Comparison of ENCODE assay signal across 8 cellular contexts in genomic region chr11:66288138-66288865, GRCh38. TPM values are rescaled to one million over a fixed set of nuclear protein-coding genes. Genes with fewer than 3 reads are reported as not detected.
A peak's percentile ranks its signal among the peaks of the same experiment; 100 is the strongest.
DNase-seq lines count a peak whose midpoint lies in the region; TF ChIP-seq lines count a peak whose summit lies in the region.

No MANE protein-coding gene starts in this region.

- peak overlapping the region; percentile 99 for H3K27ac Mint-ChIP-seq in HFFc6

- H3K27me3 Mint-ChIP-seq in HFFc6 (ENCODE audit: insufficient read depth): peaks cover 13% of the 10 kb centered on the region

- peak overlapping the region; percentile 70 to 92 (median 86) for H3K4me3 ChIP-seq in BLaER1 treated with 17β-estradiol and CSF1 and Interleukin-3, amounts not matched to agents 10 nM and 100 nM
- peak overlapping the region; percentile 73 to 94 for H3K4me3 ChIP-seq in testis

- DNase-seq in HFFc6: no peak
- peak; percentile 21 for DNase-seq in amniotic epithelial cell (ENCODE audit: low read depth)
- peak; percentile 22 for DNase-seq in kidney tubule cell (ENCODE audit: low spot score)
- no peak for DNase-seq in testis
- no peak for DNase-seq in activated CD4-positive, CD25-positive, alpha-beta regulatory T cell (lab: John Stamatoyannopoulos, UW)
- no peak for DNase-seq in NCI-H187 treated with DMSO at 0.1 percent for 48 hours (lab: John Stamatoyannopoulos, UW)
- no peak for DNase-seq in KBM-7

- TF ChIP-seq CTCF in HFFc6 (IDR thresholded peaks at IDR 0.05) (no peak), testis (IDR thresholded peaks at IDR 0.05) (no peak)

- peaks cover 30% of the 10 kb centered on the region for H3K4me1 Mint-ChIP-seq in HFFc6 (ENCODE audit: low read depth)

- H3K4me1 ChIP-seq in BLaER1 treated with 17β-estradiol and CSF1 and Interleukin-3, amounts not matched to agents 10 nM and 100 nM: peaks cover 30 to 45% (median 37%) of the 10 kb centered on the region in 10 experiments
- H3K4me1 ChIP-seq in testis: peaks cover 22% of the 10 kb centered on the region

- intact Hi-C loops in testis (cut with DNase I; ENCODE audit: low total_unique reads): no loop called here

- no peaks in the 10 kb centered on the region for H3K9me3 Mint-ChIP-seq in HFFc6

- peaks cover 0 to 5% (median 0%) of the 10 kb centered on the region in 11 experiments; a peak in 1 of 22 replicates for H3K9me3 ChIP-seq in BLaER1 treated with 17β-estradiol and CSF1 and Interleukin-3, amounts not matched to agents 10 nM and 100 nM (replicated peaks in 1 of 11)
- H3K9me3 ChIP-seq in testis: no peaks in the 10 kb centered on the region

- in situ Hi-C loops in KBM-7 (cut with MboI; ENCODE audit: low pct_unique_long_range_greater_than_20kb, low sequenced_read_pairs): no loop called here

- H3K9ac ChIP-seq in BLaER1 treated with 17β-estradiol and CSF1 and Interleukin-3, amounts not matched to agents 10 nM and 100 nM: peak overlapping the region; percentile 83 to 93 (median 89)

- TF ChIP-seq POLR2A in testis (IDR thresholded peaks at IDR 0.05): no peak

- peaks cover 0 to 30% (median 14%) of the 10 kb centered on the region in 11 experiments; a peak in 14 of 22 replicates for H3K36me3 ChIP-seq in BLaER1 treated with 17β-estradiol and CSF1 and Interleukin-3, amounts not matched to agents 10 nM and 100 nM
- no peaks in the 10 kb centered on the region for H3K36me3 ChIP-seq in testis (ENCODE audit: low read depth, missing control alignments)

- H3K27ac ChIP-seq in BLaER1 treated with 17β-estradiol and CSF1 and Interleukin-3, amounts not matched to agents 10 nM and 100 nM: peak overlapping the region; percentile 75 to 90 (median 83)
- H3K27ac ChIP-seq in testis: peak overlapping the region; percentile 89 to 94

- peaks cover 0 to 78% (median 7%) of the 10 kb centered on the region in 11 experiments; a peak in 16 of 22 replicates for H4K20me1 ChIP-seq in BLaER1 treated with 17β-estradiol and CSF1 and Interleukin-3, amounts not matched to agents 10 nM and 100 nM

- WGBS in testis, 2 donors: 6 to 9% methylated on average over 14 to 27 of the region's 27 CpGs

- H3K4me3 Mint-ChIP-seq in HFFc6: peak overlapping the region; percentile 96

- no peaks in the 10 kb centered on the region for H3K36me3 Mint-ChIP-seq in HFFc6 (ENCODE audit: low read depth)

- H3K27me3 ChIP-seq in BLaER1 treated with 17β-estradiol and CSF1 and Interleukin-3, amounts not matched to agents 10 nM and 100 nM: peaks cover 30 to 38% (median 34%) of the 10 kb centered on the region in 11 experiments
- no peaks in the 10 kb centered on the region for H3K27me3 ChIP-seq in testis

- peak overlapping the region; percentile 87 to 100 (median 97) for H3K4me2 ChIP-seq in BLaER1 treated with 17β-estradiol and CSF1 and Interleukin-3, amounts not matched to agents 10 nM and 100 nM

RNA-seq across cellular contexts. Expression of gene YIF1A, which starts 0.6 kb away (rescaled TPM):
- 100 to 1,000 TPM; 150 to 183 (median 153) TPM for total RNA-seq in HFFc6 (2021; fragmentation: NEBNext Ultra II Directional; extraction: Animal tissue kit (Norgen Biotek cat#: 25700))
- total RNA-seq in testis: 10 to 100 TPM; 60.5 to 94.1 TPM
- polyA plus RNA-seq in testis (ENCODE audit: insufficient read depth, low read depth, low replicate concordance): 82.6 TPM

RNA-seq across cellular contexts. Expression of gene TMEM151A, which starts 3.4 kb away (rescaled TPM):
- total RNA-seq in HFFc6 (2021; fragmentation: NEBNext Ultra II Directional; extraction: Animal tissue kit (Norgen Biotek cat#: 25700)): under 1 TPM in 2 of 6 experiments, not detected in 4; 0.07 to 0.11 TPM
- 1 to 10 TPM; 1.4 to 1.7 TPM for total RNA-seq in testis
- 0.90 TPM for polyA plus RNA-seq in testis (ENCODE audit: insufficient read depth, low read depth, low replicate concordance)

RNA-seq across cellular contexts. Expression of gene CNIH2, which starts 10.3 kb away (rescaled TPM):
- total RNA-seq in HFFc6 (2021; fragmentation: NEBNext Ultra II Directional; extraction: Animal tissue kit (Norgen Biotek cat#: 25700)): 1 to 10 TPM in 3 of 6 experiments, under 1 TPM in 3; 0.73 to 1.9 (median 1.1) TPM
- total RNA-seq in testis: 1 to 10 TPM; 4.0 to 7.4 TPM
- 17.3 TPM for polyA plus RNA-seq in testis (ENCODE audit: insufficient read depth, low read depth, low replicate concordance)

RNA-seq across cellular contexts. Expression of gene RAB1B, which starts 19.9 kb away (rescaled TPM):
- total RNA-seq in HFFc6 (2021; fragmentation: NEBNext Ultra II Directional; extraction: Animal tissue kit (Norgen Biotek cat#: 25700)): 100 to 1,000 TPM; 220 to 272 (median 246) TPM
- 100 to 1,000 TPM in 1 of 2 donors, 10 to 100 TPM in 1; 63.2 to 107 TPM for total RNA-seq in testis
- polyA plus RNA-seq in testis (ENCODE audit: insufficient read depth, low read depth, low replicate concordance): 180 TPM

RNA-seq across cellular contexts. Expression of gene CD248, which starts 28.5 kb away (rescaled TPM):
- total RNA-seq in HFFc6 (2021; fragmentation: NEBNext Ultra II Directional; extraction: Animal tissue kit (Norgen Biotek cat#: 25700)): 100 to 1,000 TPM; 437 to 739 (median 687) TPM
- total RNA-seq in testis: 1 to 10 TPM; 3.9 to 6.4 TPM
- polyA plus RNA-seq in testis (ENCODE audit: insufficient read depth, low read depth, low replicate concordance): 35.5 TPM

Comparison
In these comparisons a context has a peak if more than half of its experiments do, and no peak if none do; other contexts are left out.
1. DNase-seq: peak in amniotic epithelial cell (single experiment) and kidney tubule cell (single experiment); none in HFFc6 (single experiment), testis (single experiment), activated CD4-positive, CD25-positive, alpha-beta regulatory T cell (0 of 4), NCI-H187 treated with DMSO at 0.1 percent for 48 hours (single experiment) and KBM-7 (single experiment).